Comparison of ENCODE assay signal across 24 cellular contexts in the genomic region with DNA sequence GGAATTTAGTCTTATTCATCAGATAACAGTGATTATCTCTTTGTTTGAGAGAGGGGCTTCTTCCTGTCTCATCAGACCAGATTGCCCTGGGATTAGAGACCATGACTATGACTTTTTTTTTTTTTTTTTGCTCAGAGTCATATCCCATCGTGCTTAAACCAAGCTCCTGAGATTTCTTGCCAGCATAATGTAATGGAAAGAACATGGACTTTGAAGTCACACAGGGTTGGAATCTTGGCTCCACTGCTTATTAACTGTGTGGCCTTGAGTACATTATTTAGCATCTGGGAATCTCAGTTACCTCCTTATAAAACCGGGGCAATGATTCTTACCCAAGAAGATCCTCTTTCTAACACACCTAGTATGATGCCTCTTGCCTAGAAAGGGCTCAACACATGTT.
DNase-seq lines count a peak whose midpoint lies in the region; ATAC-seq and TF ChIP-seq lines count a peak whose summit lies in the region.
"Had no signal": no experiment of that assay in that cellular context is flagged by ENCODE, and none has a peak within 500 bp of the region (broad histone marks: within the 10 kb centered on the region; RNA-seq: fewer than 3 reads in every experiment).

No MANE protein-coding gene starts in this region.

- in situ Hi-C loops in transverse colon (cut with MboI; ENCODE audit: low pct_ligation_motif_present in 1 of 4, low pct_unique_long_range_greater_than_20kb in 1 of 4, low sequenced_read_pairs in 3 of 4): no loop called here

- peaks cover 18% of the 10 kb centered on the region for H3K9me3 ChIP-seq in adipocyte (ENCODE audit: control insufficient read depth, low read length)
- no peaks in the 10 kb centered on the region for H3K9me3 ChIP-seq in parathyroid adenoma (ENCODE audit: control insufficient read depth, low read length)
- peaks cover 0 to 6% of the 10 kb centered on the region in 2 donors for H3K9me3 ChIP-seq in transverse colon
- H3K9me3 ChIP-seq: neutrophil had no signal

- ATAC-seq in HG03045 (IDR thresholded peaks at IDR 0.05; ENCODE audit: unreplicated experiment): no peak
- ATAC-seq: activated naive CD4-positive, alpha-beta T cell treated with anti-CD3 and anti-CD28 coated beads, Interleukin-2, amount 50 U/mL, for 72 hours had no signal

- TF ChIP-seq EP300 in transverse colon (IDR thresholded peaks at IDR 0.05; ENCODE audit: low read depth): no peak

- H3K36me3 Mint-ChIP-seq in activated naive CD4-positive, alpha-beta T cell treated with anti-CD3 and anti-CD28 coated beads, Interleukin-2, amount 10 ng/mL, durations not matched to agents 7 days and 5 days: no peaks in the 10 kb centered on the region
- H3K36me3 Mint-ChIP-seq: activated CD4-positive, alpha-beta memory T cell treated with anti-CD3 and anti-CD28 coated beads for 36 hours; activated naive CD4-positive, alpha-beta T cell treated with anti-CD3 and anti-CD28 coated beads, Interleukin-2, amount 50 U/mL, for 72 hours; CD4-positive, CD25-positive, alpha-beta regulatory T cell; naive B cell had no signal

- no peak overlapping the region for H3K4me2 ChIP-seq in parathyroid adenoma (ENCODE audit: low read length)

- H3K36me3 ChIP-seq in adipocyte (ENCODE audit: control insufficient read depth, insufficient read depth, low read length, severe bottlenecking) (no peaks in the 10 kb centered on the region), parathyroid adenoma (ENCODE audit: control insufficient read depth, insufficient read depth, low read length) (no peaks in the 10 kb centered on the region), transverse colon (no peaks in the 10 kb centered on the region)
- H3K36me3 ChIP-seq: neutrophil had no signal

- TF ChIP-seq POLR2A in transverse colon (IDR thresholded peaks at IDR 0.05): no peak

- H3K27me3 ChIP-seq in adipocyte (replicated peaks; ENCODE audit: control insufficient read depth, insufficient read depth, low read length) (no peaks in the 10 kb centered on the region), parathyroid adenoma (ENCODE audit: control insufficient read depth, insufficient read depth, low read length) (no peaks in the 10 kb centered on the region), transverse colon (no peaks in the 10 kb centered on the region)
- H3K27me3 ChIP-seq: dorsolateral prefrontal cortex had no signal

- DNase-seq in adipocyte (ENCODE audit: low read depth) (no peak), fibroblast of gingiva (ENCODE audit: low read depth) (peak; percentile 62), transverse colon (no peak), NCI-H69 (lab: John Stamatoyannopoulos, UW) (no peak)
- DNase-seq in activated naive CD4-positive, alpha-beta T cell treated with anti-CD3 and anti-CD28 coated beads, Interleukin-2, amount 10 ng/mL, durations not matched to agents 7 days and 5 days: no peak
- DNase-seq: activated CD4-positive, alpha-beta memory T cell treated with anti-CD3 and anti-CD28 coated beads for 36 hours; activated CD8-positive, alpha-beta memory T cell treated with anti-CD3 and anti-CD28 coated beads, Interleukin-2, amount 50 U/mL, for 48 hours; anterior cingulate cortex; CD4-positive, CD25-positive, alpha-beta regulatory T cell; dorsolateral prefrontal cortex; Karpas-422; MV-4-11; naive B cell; NCI-H1436 treated with DMSO at 0.1 percent for 48 hours; NCI-H2107; NCI-H446 treated with DMSO at 0.1 percent for 48 hours; small intestine; T-helper 1 cell had no signal

- no peak overlapping the region for H2AFZ ChIP-seq in parathyroid adenoma

- CTCF ChIA-PET in activated naive CD4-positive, alpha-beta T cell treated with anti-CD3 and anti-CD28 coated beads, Interleukin-2, amount 10 ng/mL, durations not matched to agents 7 days and 5 days (lab: Charles Lee): no interaction called here

- H3K27ac Mint-ChIP-seq in activated naive CD4-positive, alpha-beta T cell treated with anti-CD3 and anti-CD28 coated beads, Interleukin-2, amount 10 ng/mL, durations not matched to agents 7 days and 5 days: no peak overlapping the region
- H3K27ac Mint-ChIP-seq: activated CD4-positive, alpha-beta memory T cell treated with anti-CD3 and anti-CD28 coated beads for 36 hours; activated naive CD4-positive, alpha-beta T cell treated with anti-CD3 and anti-CD28 coated beads, Interleukin-2, amount 50 U/mL, for 72 hours; CD4-positive, CD25-positive, alpha-beta regulatory T cell had no signal

- peaks cover 49% of the 10 kb centered on the region for H3K4me1 ChIP-seq in adipocyte (ENCODE audit: control insufficient read depth, insufficient read depth, low read length)
- H3K4me1 ChIP-seq in parathyroid adenoma: no peaks in the 10 kb centered on the region
- peaks cover 0 to 26% (median 11%) of the 10 kb centered on the region in 4 donors for H3K4me1 ChIP-seq in transverse colon

- peaks cover 5% of the 10 kb centered on the region for H3K9me3 Mint-ChIP-seq in activated naive CD4-positive, alpha-beta T cell treated with anti-CD3 and anti-CD28 coated beads, Interleukin-2, amount 10 ng/mL, durations not matched to agents 7 days and 5 days

- no peaks in the 10 kb centered on the region for H3K4me1 Mint-ChIP-seq in activated naive CD4-positive, alpha-beta T cell treated with anti-CD3 and anti-CD28 coated beads, Interleukin-2, amount 10 ng/mL, durations not matched to agents 7 days and 5 days
- H3K4me1 Mint-ChIP-seq: CD4-positive, CD25-positive, alpha-beta regulatory T cell; central memory CD8-positive, alpha-beta T cell; naive B cell had no signal

- 22 to 45% methylated on average over 1 to 2 of the region's 2 CpGs for WGBS in transverse colon (ENCODE audit: low coverage in 1 of 2), 2 donors

- H3K9ac ChIP-seq in adipocyte (ENCODE audit: low read length) (peak overlapping the region; percentile 50), parathyroid adenoma (no peak overlapping the region)

- H3K4me3 ChIP-seq in adipocyte (ENCODE audit: low read length) (no peak overlapping the region), parathyroid adenoma (ENCODE audit: low read depth, low read length) (no peak overlapping the region), transverse colon (no peak overlapping the region)
- H3K4me3 ChIP-seq: dorsolateral prefrontal cortex had no signal

- H3K4me3 Mint-ChIP-seq in activated naive CD4-positive, alpha-beta T cell treated with anti-CD3 and anti-CD28 coated beads, Interleukin-2, amount 10 ng/mL, durations not matched to agents 7 days and 5 days: no peak overlapping the region
- H3K4me3 Mint-ChIP-seq: activated CD4-positive, alpha-beta memory T cell treated with anti-CD3 and anti-CD28 coated beads for 36 hours; CD4-positive, CD25-positive, alpha-beta regulatory T cell; central memory CD8-positive, alpha-beta T cell; naive B cell had no signal

- no peak for TF ChIP-seq CTCF in parathyroid adenoma (IDR thresholded peaks at IDR 0.05)
- TF ChIP-seq CTCF in transverse colon (IDR thresholded peaks at IDR 0.05): no peak

- H3K27me3 Mint-ChIP-seq in activated naive CD4-positive, alpha-beta T cell treated with anti-CD3 and anti-CD28 coated beads, Interleukin-2, amount 10 ng/mL, durations not matched to agents 7 days and 5 days: no peaks in the 10 kb centered on the region
- H3K27me3 Mint-ChIP-seq: activated CD4-positive, alpha-beta memory T cell treated with anti-CD3 and anti-CD28 coated beads for 36 hours; naive B cell had no signal

- no peaks in the 10 kb centered on the region for H3K79me2 ChIP-seq in parathyroid adenoma

- H3K27ac ChIP-seq in parathyroid adenoma (peak overlapping the region; percentile 15), transverse colon (peak overlapping the region in 3 of 4 donors; percentile 50 to 59 (median 57))
- H3K27ac ChIP-seq: HL-60, neutrophil had no signal

- intact Hi-C loops in transverse colon (cut with DNase I; ENCODE audit: low total_unique reads): no loop called here
